17 cellular contexts compared by ENCODE assay signal in the genomic region with DNA sequence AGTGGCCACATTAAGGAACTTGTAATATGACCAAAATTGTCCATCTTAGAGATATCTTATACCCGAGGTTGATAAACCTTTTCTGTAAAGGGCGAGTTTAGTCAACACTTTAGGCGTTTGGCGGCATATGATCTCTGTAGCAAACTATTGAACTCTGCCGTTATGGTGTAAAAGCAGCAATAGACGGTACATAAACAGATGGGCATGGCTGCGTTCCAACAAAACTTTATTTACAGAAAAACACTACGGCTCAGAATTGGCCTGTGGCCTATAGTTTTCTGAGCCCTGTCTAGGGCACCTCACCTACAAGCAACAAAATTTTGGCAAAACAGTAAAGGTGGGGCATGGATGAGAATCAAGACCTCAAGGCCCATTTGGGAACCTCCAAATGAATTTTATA.
"Had no signal": no experiment of that assay in that cellular context is flagged by ENCODE, and none has a peak within 500 bp of the region (broad histone marks: within the 10 kb centered on the region; RNA-seq: fewer than 3 reads in every experiment).

No MANE protein-coding gene starts in this region.

- FAIRE-seq: astrocyte, kidney had no signal

- H3K4me3 Mint-ChIP-seq: activated naive CD4-positive, alpha-beta T cell treated with anti-CD3 and anti-CD28 coated beads, Interleukin-2, amount 10 ng/mL, durations not matched to agents 7 days and 5 days; activated T-cell treated with anti-CD3 and anti-CD28 coated beads, Interleukin-2, amount 50 U/mL, for 24 hours; nephron progenitor cell; type B pancreatic cell had no signal

- H3K9me3 Mint-ChIP-seq: activated naive CD4-positive, alpha-beta T cell treated with anti-CD3 and anti-CD28 coated beads, Interleukin-2, amount 10 ng/mL, durations not matched to agents 7 days and 5 days; activated T-cell treated with anti-CD3 and anti-CD28 coated beads, Interleukin-2, amount 50 U/mL, for 24 hours; type B pancreatic cell had no signal

- DNase-seq: activated CD4-positive, alpha-beta T cell treated with anti-CD3 and anti-CD28 coated beads, Interleukin-2, amount 50 U/mL, for 48 hours; activated naive CD4-positive, alpha-beta T cell treated with anti-CD3 and anti-CD28 coated beads, Interleukin-2, amount 10 ng/mL, durations not matched to agents 7 days and 5 days; activated T-cell treated with anti-CD3 and anti-CD28 coated beads, Interleukin-2, amount 50 U/mL, for 24 hours; hippocampal formation; kidney; nephron progenitor cell; occipital lobe; stimulated activated naive CD8-positive, alpha-beta T cell treated with anti-CD3 and anti-CD28 coated beads, Interleukin-15, Interleukin-2, amounts not matched to agents 100 U/mL and 50 U/mL, for 24 hours; T-helper 1 cell; WERI-Rb-1 had no signal

- H3K27me3 Mint-ChIP-seq: type B pancreatic cell had no signal

- H3K36me3 Mint-ChIP-seq: activated naive CD4-positive, alpha-beta T cell treated with anti-CD3 and anti-CD28 coated beads, Interleukin-2, amount 10 ng/mL, durations not matched to agents 7 days and 5 days had no signal

- H3K27ac ChIP-seq: right atrium auricular region, suprapubic skin had no signal

- H3K9me3 ChIP-seq: esophagus muscularis mucosa, right atrium auricular region, suprapubic skin had no signal

- H3K36me3 ChIP-seq: esophagus muscularis mucosa, right atrium auricular region, suprapubic skin, WERI-Rb-1 had no signal

- H3K4me3 ChIP-seq: esophagus muscularis mucosa, right atrium auricular region, skin epidermis, suprapubic skin had no signal

- ATAC-seq: stimulated activated naive CD8-positive, alpha-beta T cell treated with anti-CD3 and anti-CD28 coated beads, Interleukin-15, Interleukin-2, amounts not matched to agents 100 U/mL and 50 U/mL, for 24 hours had no signal

- H3K27ac Mint-ChIP-seq: activated naive CD4-positive, alpha-beta T cell treated with anti-CD3 and anti-CD28 coated beads, Interleukin-2, amount 10 ng/mL, durations not matched to agents 7 days and 5 days; activated T-cell treated with anti-CD3 and anti-CD28 coated beads, Interleukin-2, amount 50 U/mL, for 24 hours; nephron progenitor cell; progenitor cell of endocrine pancreas; type B pancreatic cell had no signal

- H3K27me3 ChIP-seq: esophagus muscularis mucosa, right atrium auricular region, suprapubic skin had no signal
